ENCODE assay signal across 16 cellular contexts in the genomic region with DNA sequence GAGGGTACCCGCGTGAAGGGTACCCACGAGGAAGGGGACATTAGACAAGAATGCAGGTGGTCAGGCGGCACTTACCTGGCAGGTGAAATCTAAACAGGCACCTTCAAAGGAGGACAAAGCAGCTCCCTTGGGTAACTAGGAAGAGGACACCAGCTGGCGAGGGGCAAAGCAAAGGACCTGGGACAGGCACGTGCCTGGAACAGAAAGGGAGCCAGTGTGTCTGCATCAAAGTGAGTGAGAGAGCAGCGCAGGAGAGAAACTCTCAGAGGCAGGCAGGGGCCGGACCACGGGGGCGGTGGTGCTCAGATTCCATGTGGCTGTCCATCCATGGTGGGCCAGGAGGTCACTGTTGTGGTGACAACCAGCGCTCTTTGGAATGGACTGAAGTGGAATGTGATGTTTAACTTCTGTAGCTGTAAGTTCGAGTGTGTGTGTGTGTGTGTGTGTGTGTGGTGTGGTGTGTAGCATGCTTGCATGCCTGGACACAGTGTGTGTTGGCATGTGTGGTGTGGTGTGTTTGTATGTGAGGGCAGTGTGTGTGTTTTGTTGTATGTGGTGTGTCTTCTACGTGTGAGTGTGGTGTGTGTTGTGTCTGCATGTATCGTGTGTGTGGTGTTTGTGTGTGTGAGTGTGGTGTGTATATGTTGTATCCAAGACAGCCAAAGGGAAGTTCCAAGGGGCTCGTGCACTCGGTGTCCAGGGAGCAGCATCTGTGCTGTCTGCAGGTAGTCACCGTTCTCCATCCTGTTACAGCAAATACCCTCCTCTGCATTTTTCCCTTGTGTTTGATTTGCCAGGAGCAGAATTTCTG.
DNase-seq lines count a peak whose midpoint lies in the region; ATAC-seq, FAIRE-seq and TF ChIP-seq lines count a peak whose summit lies in the region.
"Had no signal": no experiment of that assay in that cellular context is flagged by ENCODE, and none has a peak within 500 bp of the region (broad histone marks: within the 10 kb centered on the region; RNA-seq: fewer than 3 reads in every experiment).

No MANE protein-coding gene starts in this region.

- intact Hi-C loops in K562 (cut with micrococcal nuclease) (no loop called here), right lobe of liver (cut with DNase I) (no loop called here), ascending aorta (cut with DNase I) (no loop called here)

- H3K4me1 ChIP-seq in K562 (replicated peaks in 1 of 2; ENCODE audit: control insufficient read depth in 2 of 2, insufficient read depth in 2 of 2, low read length in 2 of 2) (peaks cover 11 to 82% of the 10 kb centered on the region in 2 experiments; a peak in 4 of 5 replicates), right lobe of liver (no peaks in the 10 kb centered on the region), ascending aorta (no peaks in the 10 kb centered on the region)
- H3K4me1 ChIP-seq: body of pancreas had no signal

- no peak overlapping the region for H3K27ac ChIP-seq in K562 (ENCODE audit: extremely low read depth, low read depth, low read length)
- H3K27ac ChIP-seq in right lobe of liver = no peak overlapping the region
- no peak overlapping the region for H3K27ac ChIP-seq in ascending aorta
- H3K27ac ChIP-seq: body of pancreas, gastroesophageal sphincter had no signal

- peak; percentile 0 for DNase-seq in activated CD4-positive, alpha-beta T cell treated with anti-CD3 and anti-CD28 coated beads for 48 hours
- DNase-seq in activated CD4-positive, alpha-beta T cell treated with anti-CD3 and anti-CD28 coated beads, Interleukin-2, amount 50 U/mL, for 48 hours = no peak
- DNase-seq in K562 (ENCODE audit: extremely low read depth in 1 of 4, low spot score in 3 of 4) = no peak
- peak in 2 of 3 donors; percentile 7 to 22 for DNase-seq in right lobe of liver
- DNase-seq in renal cortical epithelial cell (ENCODE audit: low read depth) = peak; percentile 33
- no peak for DNase-seq in ACHN
- no peak for DNase-seq in ascending aorta (ENCODE audit: low spot score in 2 of 2)
- no peak for DNase-seq in HEK293T (ENCODE audit: extremely low spot score)
- DNase-seq: CD4-positive, alpha-beta memory T cell; EL had no signal

- H3K27me3 ChIP-seq in K562 (ENCODE audit: control insufficient read depth in 2 of 2, insufficient read depth in 2 of 2, low read length in 2 of 2) (0 out of 5 replicates have a peak, but pooled peaks cover 0 to 5% of the 10 kb centered on the region in 2 experiments), right lobe of liver (no peaks in the 10 kb centered on the region), ascending aorta (no peaks in the 10 kb centered on the region)
- H3K27me3 ChIP-seq: body of pancreas, gastroesophageal sphincter had no signal

- peak overlapping the region; percentile 22; the same call in 1 of the 2 replicates for H2AFZ ChIP-seq in K562 (ENCODE audit: low read depth, low read length)

- H3K9me1 ChIP-seq in K562 (ENCODE audit: control insufficient read depth, insufficient read depth, low read length) = peaks cover 4% of the 10 kb centered on the region

- FAIRE-seq in K562 (lab: Jason Lieb, UNC) = peak; percentile 87
- FAIRE-seq: islet of Langerhans had no signal

- no peak for TF ChIP-seq CTCF in K562 (IDR thresholded peaks at IDR 0.05 in 2 of 3, conservative IDR thresholded peaks at IDR 0.05 in 1 of 3; ENCODE audit: insufficient read depth in 2 of 3, low read depth in 1 of 3, low read length in 3 of 3)
- TF ChIP-seq CTCF in right lobe of liver (IDR thresholded peaks at IDR 0.05) = no peak
- TF ChIP-seq CTCF in ascending aorta (IDR thresholded peaks at IDR 0.05) = no peak

- H3K9ac ChIP-seq in K562 (ENCODE audit: insufficient read depth in 1 of 2, low read depth in 2 of 2, low read length in 2 of 2) = no peak overlapping the region

- no peak for ATAC-seq in K562
- ATAC-seq in right lobe of liver = no peak
- ATAC-seq: body of pancreas; gastroesophageal sphincter; naive thymus-derived CD8-positive, alpha-beta T cell; stimulated activated naive CD8-positive, alpha-beta T cell treated with anti-CD3 and anti-CD28 coated beads, Interleukin-15, amount 100 ng/mL, for 72 hours had no signal

- no peaks in the 10 kb centered on the region for H4K20me1 ChIP-seq in K562 (replicated peaks; ENCODE audit: control insufficient read depth, insufficient read depth, low read length)

- BruUV-seq in K562 (replicated peaks; lab: Mats Ljungman, UMichigan) = no TSS peak

- POLR2A ChIA-PET in K562 (lab: Yijun Ruan, JAX) = interaction anchor here (0.8 kb wide), 1 partner anchor 152 kb away, joined by 4 read pairs; no protein-coding TSS in a partner anchor
- POLR2A ChIA-PET in HEK293T (lab: Yijun Ruan, JAX) = no interaction called here

- H3K79me2 ChIP-seq in K562 (ENCODE audit: control insufficient read depth, insufficient read depth, low read length) = no peaks in the 10 kb centered on the region

- in situ Hi-C loops in K562 (cut with MboI) = no loop called here
- in situ Hi-C loops in ACHN (cut with HindIII; ENCODE audit: low pct_ligation_motif_present, low pct_unique_long_range_greater_than_20kb, low sequenced_read_pairs) = no loop called here

- TF ChIP-seq POLR2A in K562 (conservative IDR thresholded peaks at IDR 0.05) (no peak), right lobe of liver (IDR thresholded peaks at IDR 0.05) (no peak)

- H3K9me3 ChIP-seq in K562 (replicated peaks; ENCODE audit: control insufficient read depth, insufficient read depth, low read depth, low read length) = no peaks in the 10 kb centered on the region
- no peaks in the 10 kb centered on the region for H3K9me3 ChIP-seq in right lobe of liver
- H3K9me3 ChIP-seq in ascending aorta = no peaks in the 10 kb centered on the region
- H3K9me3 ChIP-seq: body of pancreas, gastroesophageal sphincter had no signal

- TF ChIP-seq EP300 in K562 (IDR thresholded peaks at IDR 0.05; ENCODE audit: low read length) = no peak

- H3K36me3 ChIP-seq in K562 (ENCODE audit: control insufficient read depth, insufficient read depth, low read length) (no peaks in the 10 kb centered on the region), right lobe of liver (no peaks in the 10 kb centered on the region), ascending aorta (no peaks in the 10 kb centered on the region)
- H3K36me3 ChIP-seq: gastroesophageal sphincter had no signal

- H3K4me2 ChIP-seq in K562 (ENCODE audit: insufficient read depth, low read length) = peak overlapping the region; percentile 9; the same call in 1 of the 2 replicates
- H3K4me2 ChIP-seq: smooth muscle cell had no signal

- 60% methylated on average over 16 of the region's 17 CpGs for WGBS in K562 (ENCODE audit: insufficient coverage, low coverage, missing lambda C conversion rate)
- 76% methylated on average over 16 of the region's 17 CpGs for whole genome bisulfite sequencing in right lobe of liver (ENCODE audit: insufficient coverage, low coverage, low lambda C conversion rate, missing lambda C conversion rate)

- CTCF ChIA-PET in K562 (lab: Yijun Ruan, JAX; ENCODE audit: low intra/inter-chr PET ratio) (no interaction called here), HEK293T (lab: Yijun Ruan, JAX) (no interaction called here)

- no peak for TF ChIP-seq RAD21 in K562 (CRISPR knock-in tag; conservative IDR thresholded peaks at IDR 0.05 in 1 of 2, IDR thresholded peaks at IDR 0.05 in 1 of 2)

- H3K4me3 ChIP-seq in K562 (no peak overlapping the region), right lobe of liver (no peak overlapping the region), ascending aorta (no peak overlapping the region)
- H3K4me3 ChIP-seq: body of pancreas, gastroesophageal sphincter, smooth muscle cell had no signal

TF ChIP-seq in HEK293T, 16 proteins besides CTCF, POLR2A, EP300 and RAD21:
- no peak for TF ChIP-seq L3MBTL2 (conservative IDR thresholded peaks at IDR 0.05)
- no peak for TF ChIP-seq FOXA1 (IDR thresholded peaks at IDR 0.05)
- no peak for TF ChIP-seq ARNT (IDR thresholded peaks at IDR 0.05)
- no peak for TF ChIP-seq LEF1 (IDR thresholded peaks at IDR 0.05; ENCODE audit: borderline replicate concordance)
- TF ChIP-seq ELF4 (IDR thresholded peaks at IDR 0.05) = no peak
- no peak for TF ChIP-seq CTBP1 (IDR thresholded peaks at IDR 0.05; ENCODE audit: borderline replicate concordance)
- no peak for TF ChIP-seq FOXK2 (IDR thresholded peaks at IDR 0.05)
- TF ChIP-seq SP1 (IDR thresholded peaks at IDR 0.05) = no peak
- TF ChIP-seq, protein P1, sequence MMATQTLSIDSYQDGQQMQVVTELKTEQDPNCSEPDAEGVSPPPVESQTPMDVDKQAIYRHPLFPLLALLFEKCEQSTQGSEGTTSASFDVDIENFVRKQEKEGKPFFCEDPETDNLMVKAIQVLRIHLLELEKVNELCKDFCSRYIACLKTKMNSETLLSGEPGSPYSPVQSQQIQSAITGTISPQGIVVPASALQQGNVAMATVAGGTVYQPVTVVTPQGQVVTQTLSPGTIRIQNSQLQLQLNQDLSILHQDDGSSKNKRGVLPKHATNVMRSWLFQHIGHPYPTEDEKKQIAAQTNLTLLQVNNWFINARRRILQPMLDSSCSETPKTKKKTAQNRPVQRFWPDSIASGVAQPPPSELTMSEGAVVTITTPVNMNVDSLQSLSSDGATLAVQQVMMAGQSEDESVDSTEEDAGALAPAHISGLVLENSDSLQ (IDR thresholded peaks at IDR 0.05) = no peak
- no peak for TF ChIP-seq BHLHE40 (IDR thresholded peaks at IDR 0.05; ENCODE audit: borderline replicate concordance)
- TF ChIP-seq SUZ12 (IDR thresholded peaks at IDR 0.05) = no peak
- no peak for TF ChIP-seq HDGF (IDR thresholded peaks at IDR 0.05; ENCODE audit: borderline replicate concordance)
- TF ChIP-seq NFRKB (IDR thresholded peaks at IDR 0.05) = no peak
- TF ChIP-seq ZNF384 (IDR thresholded peaks at IDR 0.05) = no peak
- no peak for TF ChIP-seq TARDBP (IDR thresholded peaks at IDR 0.05)
- TF ChIP-seq FOXM1 (IDR thresholded peaks at IDR 0.05; ENCODE audit: borderline replicate concordance) = no peak

Comparison
In these comparisons a context has a peak if more than half of its experiments do, and no peak if none do; other contexts are left out.
1. DNase-seq: peak in activated CD4-positive, alpha-beta T cell treated with anti-CD3 and anti-CD28 coated beads for 48 hours (single experiment), right lobe of liver (2 of 3) and renal cortical epithelial cell (single experiment); none in activated CD4-positive, alpha-beta T cell treated with anti-CD3 and anti-CD28 coated beads, Interleukin-2, amount 50 U/mL, for 48 hours (0 of 2), K562 (0 of 4), ACHN (single experiment), ascending aorta (0 of 2) and HEK293T (single experiment).